ENCODE assay signal across 18 cellular contexts in genomic region chr2:143953386-143953785, GRCh38.
"Had no signal": no experiment of that assay in that cellular context is flagged by ENCODE, and none has a peak within 500 bp of the region (broad histone marks: within the 10 kb centered on the region; RNA-seq: fewer than 3 reads in every experiment).

No MANE protein-coding gene starts in this region.

- H3K9me3 Mint-ChIP-seq: activated naive CD8-positive, alpha-beta T cell treated with anti-CD3 and anti-CD28 coated beads for 36 hours; activated T-helper 1 cell treated with anti-CD3 and anti-CD28 coated beads, Interleukin-12 subunit alpha, Interleukin-12 subunit beta, Interleukin-2, Interleukin-4 antibody, amounts not matched to agents 30 ng/mL and 10 ng/mL and 1 ng/mL, durations not matched to agents 14 hours and 24 hours and 36 hours; naive thymus-derived CD8-positive, alpha-beta T cell; stimulated activated memory B cell treated with anti-CD40 and anti-IgM and Interleukin-4, amounts not matched to agents 10 μg/mL and 1 μg/mL and 100 μg/mL, for 72 hours; T-helper 2 cell treated with Interferon-gamma antibody and Interleukin-4, amounts not matched to agents 5 μg/mL and 100 μg/mL, for 36 hours had no signal

- H3K27me3 Mint-ChIP-seq: activated naive CD8-positive, alpha-beta T cell treated with anti-CD3 and anti-CD28 coated beads for 36 hours; brain; naive thymus-derived CD8-positive, alpha-beta T cell; stimulated activated memory B cell treated with anti-CD40 and anti-IgM and Interleukin-4, amounts not matched to agents 10 μg/mL and 1 μg/mL and 100 μg/mL, for 72 hours had no signal

- H3K4me1 ChIP-seq: colonic mucosa had no signal

- H3K4me3 Mint-ChIP-seq: activated naive CD8-positive, alpha-beta T cell treated with anti-CD3 and anti-CD28 coated beads for 36 hours; activated T-helper 1 cell treated with anti-CD3 and anti-CD28 coated beads, Interleukin-12 subunit alpha, Interleukin-12 subunit beta, Interleukin-2, Interleukin-4 antibody, amounts not matched to agents 30 ng/mL and 10 ng/mL and 1 ng/mL, durations not matched to agents 14 hours and 24 hours and 36 hours; naive thymus-derived CD8-positive, alpha-beta T cell; stimulated activated memory B cell treated with anti-CD40 and anti-IgM and Interleukin-4, amounts not matched to agents 10 μg/mL and 1 μg/mL and 100 μg/mL, for 72 hours; T-helper 2 cell treated with Interferon-gamma antibody and Interleukin-4, amounts not matched to agents 5 μg/mL and 100 μg/mL, for 36 hours had no signal

- DNase-seq: activated CD4-positive, alpha-beta T cell treated with anti-CD3 and anti-CD28 coated beads, Interleukin-2, amount 50 U/mL, for 1 hour; activated CD8-positive, alpha-beta memory T cell treated with anti-CD3 and anti-CD28 coated beads for 24 hours; activated naive CD8-positive, alpha-beta T cell treated with anti-CD3 and anti-CD28 coated beads for 36 hours; central memory CD4-positive, alpha-beta T cell; colonic mucosa; foreskin keratinocyte; glutamatergic neuron; left cardiac atrium; mucosa of descending colon; naive thymus-derived CD8-positive, alpha-beta T cell; stimulated activated CD4-positive, alpha-beta T cell treated with anti-CD3 and anti-CD28 coated beads, Interleukin-2, amount 100 ng/mL, for 48 hours; SW 1271 had no signal

- H3K27ac ChIP-seq: colonic mucosa, foreskin keratinocyte, neutrophil had no signal

- H3K36me3 ChIP-seq: colonic mucosa, neutrophil had no signal

- H3K27me3 ChIP-seq: colonic mucosa, foreskin keratinocyte, neutrophil had no signal

- H3K36me3 Mint-ChIP-seq: activated naive CD8-positive, alpha-beta T cell treated with anti-CD3 and anti-CD28 coated beads for 36 hours had no signal

- H3K9me3 ChIP-seq: colonic mucosa, mucosa of descending colon, neutrophil had no signal

- H3K4me3 ChIP-seq: colonic mucosa, mucosa of descending colon had no signal

- ATAC-seq: esophagus mucosa; foreskin keratinocyte; mucosa of descending colon; naive thymus-derived CD8-positive, alpha-beta T cell; stimulated activated memory B cell treated with anti-CD40 and anti-IgM and Interleukin-4, amounts not matched to agents 10 μg/mL and 1 μg/mL and 100 μg/mL, for 72 hours had no signal

- H3K4me1 Mint-ChIP-seq: naive thymus-derived CD8-positive, alpha-beta T cell; stimulated activated memory B cell treated with anti-CD40 and anti-IgM and Interleukin-4, amounts not matched to agents 10 μg/mL and 1 μg/mL and 100 μg/mL, for 72 hours had no signal

- H3K27ac Mint-ChIP-seq: activated naive CD8-positive, alpha-beta T cell treated with anti-CD3 and anti-CD28 coated beads for 36 hours; activated T-helper 1 cell treated with anti-CD3 and anti-CD28 coated beads, Interleukin-12 subunit alpha, Interleukin-12 subunit beta, Interleukin-2, Interleukin-4 antibody, amounts not matched to agents 30 ng/mL and 10 ng/mL and 1 ng/mL, durations not matched to agents 14 hours and 24 hours and 36 hours; naive thymus-derived CD8-positive, alpha-beta T cell; stimulated activated memory B cell treated with anti-CD40 and anti-IgM and Interleukin-4, amounts not matched to agents 10 μg/mL and 1 μg/mL and 100 μg/mL, for 72 hours; T-helper 2 cell treated with Interferon-gamma antibody and Interleukin-4, amounts not matched to agents 5 μg/mL and 100 μg/mL, for 36 hours had no signal
